Comparison of ENCODE assay signal across 15 cellular contexts in genomic region chr5:14720236-14720923, GRCh38. TPM values are rescaled to one million over a fixed set of nuclear protein-coding genes. Genes with fewer than 3 reads are reported as not detected.
DNase-seq lines count a peak whose midpoint lies in the region; ATAC-seq and TF ChIP-seq lines count a peak whose summit lies in the region.
"Had no signal": no experiment of that assay in that cellular context is flagged by ENCODE, and none has a peak within 500 bp of the region (broad histone marks: within the 10 kb centered on the region; RNA-seq: fewer than 3 reads in every experiment).

No MANE protein-coding gene starts in this region.

- H3K79me1 ChIP-seq in neuronal stem cell (ENCODE audit: low read depth, low read length) = no peaks in the 10 kb centered on the region

- H3K4me1 Mint-ChIP-seq in WTC11 = no peaks in the 10 kb centered on the region

- no peak overlapping the region for H3K4me3 ChIP-seq in AG10803 (ENCODE audit: low read length)
- H3K4me3 ChIP-seq in neuronal stem cell (ENCODE audit: low read length in 2 of 2) = no peak overlapping the region
- H3K4me3 ChIP-seq: BLaER1 treated with 17β-estradiol and CSF1 and Interleukin-3, amounts not matched to agents 10 nM and 100 nM had no signal

- no peak overlapping the region for H4K91ac ChIP-seq in neuronal stem cell (ENCODE audit: low read depth, low read length, poor library complexity)

- no peak overlapping the region for H3K4ac ChIP-seq in neuronal stem cell (ENCODE audit: low read length)

- POLR2A ChIA-PET in WTC11 (lab: Charles Lee) = no interaction called here

- H3K14ac ChIP-seq in neuronal stem cell (ENCODE audit: low read length) = no peak overlapping the region

- no peak overlapping the region for H2BK120ac ChIP-seq in neuronal stem cell (ENCODE audit: low read depth, low read length)

- WGBS in neuronal stem cell (ENCODE audit: extremely low coverage in 2 of 2, insufficient read length in 2 of 2, insufficient replicate concordance in 1 of 2), 2 donors = no CpG with 5 or more reads among the region's 3 CpGs

- peaks cover 8% of the 10 kb centered on the region; the same call in 1 of the 2 replicates for H3K9me3 Mint-ChIP-seq in WTC11

- TF ChIP-seq CTCF in AG10803 (conservative IDR thresholded peaks at IDR 0.05; ENCODE audit: low read length) (no peak), WTC11 (IDR thresholded peaks at IDR 0.05) (no peak)

- peaks cover 0 to 14% of the 10 kb centered on the region in 2 donors for H3K36me3 ChIP-seq in neuronal stem cell (replicated peaks in 1 of 2; ENCODE audit: control insufficient read depth in 2 of 2, insufficient read depth in 2 of 2, low read length in 2 of 2)

- no peak overlapping the region for H3K18ac ChIP-seq in neuronal stem cell (ENCODE audit: low read length)

- CTCF ChIA-PET in WTC11 (lab: Charles Lee) = interaction anchor here (0.7 to 1.1 kb wide), 2 partner anchors 151 to 283 kb away, joined by 4 to 5 read pairs; partner anchors contain the start of gene ANKH

- H3K27ac Mint-ChIP-seq in WTC11 = no peak overlapping the region
- H3K27ac Mint-ChIP-seq: activated CD8-positive, alpha-beta memory T cell treated with anti-CD3 and anti-CD28 coated beads, Interleukin-2, amount 10 ng/mL, durations not matched to agents 7 days and 5 days had no signal

- no peak overlapping the region for H3K9ac ChIP-seq in neuronal stem cell (ENCODE audit: low read depth, low read length, poor library complexity)
- H3K9ac ChIP-seq: BLaER1 treated with 17β-estradiol and CSF1 and Interleukin-3, amounts not matched to agents 10 nM and 100 nM had no signal

- H4K8ac ChIP-seq in neuronal stem cell (ENCODE audit: low read depth, low read length) = no peak overlapping the region

- H3K27me3 ChIP-seq in neuronal stem cell (ENCODE audit: control insufficient read depth in 3 of 3, insufficient read depth in 3 of 3, low read depth in 1 of 3, low read length in 3 of 3) = no peaks in the 10 kb centered on the region
- H3K27me3 ChIP-seq: BLaER1 treated with 17β-estradiol and CSF1 and Interleukin-3, amounts not matched to agents 10 nM and 100 nM had no signal

- no peak for TF ChIP-seq POLR2A in erythroblast (IDR thresholded peaks at IDR 0.05; ENCODE audit: low read length)

- H2BK12ac ChIP-seq in neuronal stem cell (ENCODE audit: low read length) = no peak overlapping the region

- no peak overlapping the region for H2AFZ ChIP-seq in neuronal stem cell (ENCODE audit: low read length)

- H3K4me2 ChIP-seq in neuronal stem cell (ENCODE audit: insufficient read depth, low read length, poor library complexity, severe bottlenecking) = no peak overlapping the region
- H3K4me2 ChIP-seq: BLaER1 treated with 17β-estradiol and CSF1 and Interleukin-3, amounts not matched to agents 10 nM and 100 nM had no signal

- peaks cover 19% of the 10 kb centered on the region for H3K36me3 Mint-ChIP-seq in WTC11

- no peak overlapping the region for H2BK5ac ChIP-seq in neuronal stem cell (ENCODE audit: low read length)

- no peaks in the 10 kb centered on the region for H3K4me1 ChIP-seq in neuronal stem cell (ENCODE audit: control insufficient read depth in 2 of 2, insufficient read depth in 1 of 2, low read depth in 1 of 2, low read length in 2 of 2)

- DNase-seq in AG10803 (ENCODE audit: low read depth) = peak; percentile 62
- peak; percentile 42 for DNase-seq in H4 (ENCODE audit: low spot score)
- peak; percentile 31 for DNase-seq in amniotic stem cell (lab: John Stamatoyannopoulos, UW)
- peak; percentile 52 for DNase-seq in hepatic stellate cell (ENCODE audit: low spot score)
- DNase-seq in WTC11 (ENCODE audit: low spot score) = no peak
- no peak for DNase-seq in erythroblast (lab: John Stamatoyannopoulos, UW)
- no peak for DNase-seq in neuronal stem cell (ENCODE audit: low spot score)
- DNase-seq: activated CD8-positive, alpha-beta memory T cell treated with anti-CD3 and anti-CD28 coated beads, Interleukin-2, amount 10 ng/mL, durations not matched to agents 7 days and 5 days; anterior cingulate cortex; midbrain; NCI-H446 treated with DMSO at 0.1 percent for 48 hours; stimulated activated CD4-positive, alpha-beta T cell treated with anti-CD3 and anti-CD28 coated beads, Interleukin-2, amount 100 ng/mL, for 24 hours; stimulated activated naive CD4-positive, alpha-beta T cell treated with Interleukin-2 at 50 U/mL for 16 hours had no signal

- H3K27me3 Mint-ChIP-seq in WTC11 (ENCODE audit: low read depth) = no peaks in the 10 kb centered on the region
- H3K27me3 Mint-ChIP-seq: activated CD8-positive, alpha-beta memory T cell treated with anti-CD3 and anti-CD28 coated beads, Interleukin-2, amount 10 ng/mL, durations not matched to agents 7 days and 5 days had no signal

- H3K23ac ChIP-seq in neuronal stem cell (ENCODE audit: low read depth, low read length, poor library complexity) = no peak overlapping the region

- no peak overlapping the region for H3K4me3 Mint-ChIP-seq in WTC11
- H3K4me3 Mint-ChIP-seq: activated CD8-positive, alpha-beta memory T cell treated with anti-CD3 and anti-CD28 coated beads, Interleukin-2, amount 10 ng/mL, durations not matched to agents 7 days and 5 days had no signal

- H3K27ac ChIP-seq in neuronal stem cell (replicated peaks; ENCODE audit: low read length) = no peak overlapping the region
- H3K27ac ChIP-seq: BLaER1 treated with 17β-estradiol and CSF1 and Interleukin-3, amounts not matched to agents 10 nM and 100 nM had no signal

- ATAC-seq in WTC11 (no peak), HG02970 (IDR thresholded peaks at IDR 0.05; ENCODE audit: low FRiP score, unreplicated experiment) (no peak)
- ATAC-seq: activated CD8-positive, alpha-beta memory T cell treated with anti-CD3 and anti-CD28 coated beads, Interleukin-2, amount 10 ng/mL, durations not matched to agents 7 days and 5 days had no signal

- H2BK15ac ChIP-seq in neuronal stem cell (ENCODE audit: low read length) = no peak overlapping the region

- peaks cover 5 to 6% of the 10 kb centered on the region in 2 donors for H3K9me3 ChIP-seq in neuronal stem cell (replicated peaks in 1 of 2; ENCODE audit: control insufficient read depth in 2 of 2, insufficient read depth in 1 of 2, low read depth in 1 of 2, low read length in 2 of 2)

- no peak overlapping the region for H2AK5ac ChIP-seq in neuronal stem cell (ENCODE audit: low read depth, low read length)

TF ChIP-seq in WTC11, 78 proteins besides CTCF, POLR2A, EP300 and RAD21 (continues in another document):
- no peak for TF ChIP-seq SP1 (CRISPR knock-in tag; conservative IDR thresholded peaks at IDR 0.05)
- no peak for TF ChIP-seq ZNF232 (CRISPR knock-in tag; IDR thresholded peaks at IDR 0.05)
- TF ChIP-seq, protein P1, sequence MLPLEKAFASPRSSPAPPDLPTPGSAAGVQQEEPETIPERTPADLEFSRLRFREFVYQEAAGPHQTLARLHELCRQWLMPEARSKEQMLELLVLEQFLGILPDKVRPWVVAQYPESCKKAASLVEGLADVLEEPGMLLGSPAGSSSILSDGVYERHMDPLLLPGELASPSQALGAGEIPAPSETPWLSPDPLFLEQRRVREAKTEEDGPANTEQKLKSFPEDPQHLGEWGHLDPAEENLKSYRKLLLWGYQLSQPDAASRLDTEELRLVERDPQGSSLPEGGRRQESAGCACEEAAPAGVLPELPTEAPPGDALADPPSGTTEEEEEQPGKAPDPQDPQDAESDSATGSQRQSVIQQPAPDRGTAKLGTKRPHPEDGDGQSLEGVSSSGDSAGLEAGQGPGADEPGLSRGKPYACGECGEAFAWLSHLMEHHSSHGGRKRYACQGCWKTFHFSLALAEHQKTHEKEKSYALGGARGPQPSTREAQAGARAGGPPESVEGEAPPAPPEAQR (CRISPR knock-in tag; IDR thresholded peaks at IDR 0.05) = no peak
- no peak for TF ChIP-seq ATF1 (CRISPR knock-in tag; IDR thresholded peaks at IDR 0.05)
- no peak for TF ChIP-seq ZBTB21 (CRISPR knock-in tag; IDR thresholded peaks at IDR 0.05; ENCODE audit: borderline replicate concordance)
- TF ChIP-seq ZNF219 (CRISPR knock-in tag; IDR thresholded peaks at IDR 0.05; ENCODE audit: borderline replicate concordance) = no peak
- TF ChIP-seq, protein P2, sequence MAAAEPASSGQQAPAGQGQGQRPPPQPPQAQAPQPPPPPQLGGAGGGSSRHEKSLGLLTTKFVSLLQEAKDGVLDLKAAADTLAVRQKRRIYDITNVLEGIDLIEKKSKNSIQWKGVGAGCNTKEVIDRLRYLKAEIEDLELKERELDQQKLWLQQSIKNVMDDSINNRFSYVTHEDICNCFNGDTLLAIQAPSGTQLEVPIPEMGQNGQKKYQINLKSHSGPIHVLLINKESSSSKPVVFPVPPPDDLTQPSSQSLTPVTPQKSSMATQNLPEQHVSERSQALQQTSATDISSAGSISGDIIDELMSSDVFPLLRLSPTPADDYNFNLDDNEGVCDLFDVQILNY (CRISPR knock-in tag; IDR thresholded peaks at IDR 0.05) = no peak
- no peak for TF ChIP-seq JAZF1 (CRISPR knock-in tag; IDR thresholded peaks at IDR 0.05)
- TF ChIP-seq, protein P3, sequence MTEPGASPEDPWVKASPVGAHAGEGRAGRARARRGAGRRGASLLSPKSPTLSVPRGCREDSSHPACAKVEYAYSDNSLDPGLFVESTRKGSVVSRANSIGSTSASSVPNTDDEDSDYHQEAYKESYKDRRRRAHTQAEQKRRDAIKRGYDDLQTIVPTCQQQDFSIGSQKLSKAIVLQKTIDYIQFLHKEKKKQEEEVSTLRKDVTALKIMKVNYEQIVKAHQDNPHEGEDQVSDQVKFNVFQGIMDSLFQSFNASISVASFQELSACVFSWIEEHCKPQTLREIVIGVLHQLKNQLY (CRISPR knock-in tag; IDR thresholded peaks at IDR 0.05) = no peak
- no peak for TF ChIP-seq ELF4 (CRISPR knock-in tag; IDR thresholded peaks at IDR 0.05; ENCODE audit: low read depth)

RNA-seq across cellular contexts. Expression of gene OTULIN, which starts 55.9 kb away (rescaled TPM):
- 23.0 and 32.7 TPM in 2 replicates for total RNA-seq in H4 (2014; rRNA removed; shearing (Covaris generic))
- 23.0 to 25.0 TPM (median 24.1 TPM) in 3 replicates for total RNA-seq in WTC11 (2021)
- polyA plus RNA-seq in neuronal stem cell (2013, experiment 1 of 2) = 9.0 TPM
- 8.6 TPM for polyA plus RNA-seq in neuronal stem cell (2013, experiment 2 of 2)

Comparison
In these comparisons a context has a peak if more than half of its experiments do, and no peak if none do; other contexts are left out.
1. DNase-seq: peak in AG10803 (single experiment), H4 (single experiment), amniotic stem cell (single experiment) and hepatic stellate cell (single experiment); none in WTC11 (single experiment), erythroblast (0 of 2) and neuronal stem cell (single experiment).